ENCODE assay signal across 9 cellular contexts in genomic region chr15:98160236-98160635, GRCh38.
DNase-seq lines count a peak whose midpoint lies in the region; ATAC-seq lines count a peak whose summit lies in the region.
"Had no signal": no experiment of that assay in that cellular context is flagged by ENCODE, and none has a peak within 500 bp of the region (broad histone marks: within the 10 kb centered on the region; RNA-seq: fewer than 3 reads in every experiment).

No MANE protein-coding gene starts in this region.

- peak overlapping the region; percentile 46 for H3K27ac Mint-ChIP-seq in T-helper 17 cell
- peak overlapping the region in 1 of 2 donors; percentile 64 for H3K27ac Mint-ChIP-seq in stimulated activated naive CD8-positive, alpha-beta T cell treated with anti-CD3 and anti-CD28 coated beads, Interleukin-15, amount 100 ng/mL, for 72 hours

- no peaks in the 10 kb centered on the region for H3K9me3 Mint-ChIP-seq in stimulated activated naive CD8-positive, alpha-beta T cell treated with anti-CD3 and anti-CD28 coated beads, Interleukin-15, amount 100 ng/mL, for 72 hours

- H3K4me3 Mint-ChIP-seq in T-helper 17 cell: no peak overlapping the region
- peak overlapping the region in 1 of 2 donors; percentile 36 for H3K4me3 Mint-ChIP-seq in stimulated activated naive CD8-positive, alpha-beta T cell treated with anti-CD3 and anti-CD28 coated beads, Interleukin-15, amount 100 ng/mL, for 72 hours

- ATAC-seq in HG03196 (IDR thresholded peaks at IDR 0.05; ENCODE audit: unreplicated experiment) (peak; percentile 98), T-helper 17 cell (peak; percentile 83)
- ATAC-seq in stimulated activated naive CD8-positive, alpha-beta T cell treated with anti-CD3 and anti-CD28 coated beads, Interleukin-15, amount 100 ng/mL, for 72 hours: peak; percentile 99

- H3K27me3 Mint-ChIP-seq in T-helper 17 cell: no peaks in the 10 kb centered on the region
- H3K27me3 Mint-ChIP-seq in stimulated activated naive CD8-positive, alpha-beta T cell treated with anti-CD3 and anti-CD28 coated beads, Interleukin-15, amount 100 ng/mL, for 72 hours: peaks cover 4% of the 10 kb centered on the region

- no peaks in the 10 kb centered on the region for H3K36me3 Mint-ChIP-seq in T-helper 17 cell (ENCODE audit: low read depth)

- DNase-seq in stimulated activated CD4-positive, alpha-beta T cell treated with anti-CD3 and anti-CD28 coated beads, Interleukin-15, amount 100 ng/mL, for 48 hours (ENCODE audit: low read depth in 2 of 2): peak; percentile 20 to 27
- no peak for DNase-seq in stimulated activated CD4-positive, alpha-beta T cell treated with anti-CD3 and anti-CD28 coated beads, Interleukin-4, amount 100 ng/mL, for 4 hours
- DNase-seq in T-helper 17 cell: no peak
- DNase-seq in stimulated activated naive CD8-positive, alpha-beta T cell treated with anti-CD3 and anti-CD28 coated beads, Interleukin-15, amount 100 ng/mL, for 72 hours: peak; percentile 51 to 72
- no peak for DNase-seq in kidney tubule cell (ENCODE audit: low spot score)
- no peak for DNase-seq in 8988T
- no peak for DNase-seq in midbrain (lab: John Stamatoyannopoulos, UW)
- DNase-seq: NCI-H2029 treated with DMSO at 0.1 percent for 48 hours had no signal

- H3K9me3 ChIP-seq in T-helper 17 cell (ENCODE audit: control insufficient read depth, low read length, poor library complexity, severe bottlenecking): no peaks in the 10 kb centered on the region

- H3K4me1 Mint-ChIP-seq in T-helper 17 cell: peaks cover 13% of the 10 kb centered on the region
- H3K4me1 Mint-ChIP-seq in stimulated activated naive CD8-positive, alpha-beta T cell treated with anti-CD3 and anti-CD28 coated beads, Interleukin-15, amount 100 ng/mL, for 72 hours: peaks cover 19% of the 10 kb centered on the region

Comparison
In these comparisons a context has a peak if more than half of its experiments do, and no peak if none do; other contexts are left out.
1. DNase-seq: peak in stimulated activated CD4-positive, alpha-beta T cell treated with anti-CD3 and anti-CD28 coated beads, Interleukin-15, amount 100 ng/mL, for 48 hours (2 of 2) and stimulated activated naive CD8-positive, alpha-beta T cell treated with anti-CD3 and anti-CD28 coated beads, Interleukin-15, amount 100 ng/mL, for 72 hours (2 of 2); none in stimulated activated CD4-positive, alpha-beta T cell treated with anti-CD3 and anti-CD28 coated beads, Interleukin-4, amount 100 ng/mL, for 4 hours (0 of 2), T-helper 17 cell (0 of 3), kidney tubule cell (single experiment), 8988T (single experiment) and midbrain (single experiment).
2. Peak in every context shown above with its lines, with median percentiles within 50 percentile points of each other: ATAC-seq.